11 cellular contexts compared by ENCODE assay signal in the genomic region with DNA sequence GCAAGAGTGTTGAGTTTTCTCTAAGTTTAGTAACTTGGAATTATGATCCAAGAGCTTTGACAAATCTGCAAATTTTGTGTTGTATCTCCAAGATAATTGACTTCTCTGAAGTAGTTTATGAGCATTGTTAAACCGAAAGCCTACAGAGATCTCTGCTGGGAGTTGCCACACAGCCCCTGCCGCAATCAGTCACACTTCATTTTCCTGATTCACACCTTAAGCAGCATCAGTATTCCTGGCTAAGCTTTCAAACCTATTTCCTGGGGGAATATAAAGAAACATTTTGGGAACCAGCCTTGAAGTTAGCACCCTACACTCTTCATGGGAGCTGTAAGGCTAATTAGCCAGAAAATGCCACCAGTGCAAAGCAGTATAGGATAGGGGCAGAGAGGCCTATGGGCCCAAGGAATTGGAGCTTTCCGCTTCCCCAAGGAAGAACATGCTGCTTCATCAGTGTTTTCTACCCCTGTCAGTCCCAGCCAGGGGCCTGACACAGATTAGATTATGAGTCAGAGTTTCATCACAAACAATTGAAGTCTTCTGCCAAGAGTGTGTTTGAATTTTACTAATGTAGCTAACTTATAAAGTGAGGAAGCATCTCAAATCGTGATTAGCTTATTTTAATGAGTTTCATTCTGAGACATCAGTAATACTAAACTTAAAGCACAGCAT. TPM values are rescaled to one million over a fixed set of nuclear protein-coding genes. Genes with fewer than 3 reads are reported as not detected.
DNase-seq lines count a peak whose midpoint lies in the region; ATAC-seq and TF ChIP-seq lines count a peak whose summit lies in the region.
"Had no signal": no experiment of that assay in that cellular context is flagged by ENCODE, and none has a peak within 500 bp of the region (broad histone marks: within the 10 kb centered on the region; RNA-seq: fewer than 3 reads in every experiment).

No MANE protein-coding gene starts in this region.

- H3K36me3 Mint-ChIP-seq in CD4-positive, CD25-positive, alpha-beta regulatory T cell: peaks cover 63% of the 10 kb centered on the region
- H3K36me3 Mint-ChIP-seq in progenitor cell of endocrine pancreas (ENCODE audit: insufficient read depth): peaks cover 12% of the 10 kb centered on the region

- no peak for TF ChIP-seq CTCF in mammary epithelial cell (conservative IDR thresholded peaks at IDR 0.05 in 1 of 2, IDR thresholded peaks at IDR 0.05 in 1 of 2; ENCODE audit: extremely low read depth in 1 of 2, insufficient read depth in 1 of 2, low read depth in 1 of 2, low read length in 2 of 2)
- TF ChIP-seq CTCF in left lung (IDR thresholded peaks at IDR 0.05): no peak
- TF ChIP-seq CTCF in progenitor cell of endocrine pancreas (IDR thresholded peaks at IDR 0.05; ENCODE audit: unreplicated experiment): no peak

- WGBS in mammary epithelial cell (ENCODE audit: low coverage, missing lambda C conversion rate): 62% methylated on average over 2 of the region's 4 CpGs

- no peaks in the 10 kb centered on the region for H3K27me3 Mint-ChIP-seq in CD4-positive, CD25-positive, alpha-beta regulatory T cell
- H3K27me3 Mint-ChIP-seq in progenitor cell of endocrine pancreas: no peaks in the 10 kb centered on the region

- peaks cover 43% of the 10 kb centered on the region for H3K36me3 ChIP-seq in CD4-positive, CD25-positive, alpha-beta regulatory T cell (ENCODE audit: control insufficient read depth, insufficient read depth, low read length)
- H3K36me3 ChIP-seq in mammary epithelial cell (ENCODE audit: insufficient read depth, low read length): no peaks in the 10 kb centered on the region
- peaks cover 0 to 21% of the 10 kb centered on the region in 2 donors for H3K36me3 ChIP-seq in left lung
- H3K36me3 ChIP-seq: colonic mucosa had no signal

- peak; percentile 47 to 59 for ATAC-seq in CD4-positive, CD25-positive, alpha-beta regulatory T cell (ENCODE audit: low read depth in 2 of 2)
- peak; percentile 60 for ATAC-seq in left lung

- in situ Hi-C loops in mammary epithelial cell (cut with MboI; ENCODE audit: low sequenced_read_pairs in 2 of 2): loop anchor here (25.0 kb wide), 1 partner anchor 714 kb away; no protein-coding TSS in a partner anchor

- H3K4me1 Mint-ChIP-seq in CD4-positive, CD25-positive, alpha-beta regulatory T cell: peaks cover 33 to 67% (median 49%) of the 10 kb centered on the region in 4 donors
- peaks cover 5% of the 10 kb centered on the region for H3K4me1 Mint-ChIP-seq in progenitor cell of endocrine pancreas (ENCODE audit: low read depth)

- no peak overlapping the region for H3K27ac ChIP-seq in CD4-positive, CD25-positive, alpha-beta regulatory T cell (ENCODE audit: insufficient read depth, low read length, poor library complexity, severe bottlenecking)
- H3K27ac ChIP-seq in mammary epithelial cell (ENCODE audit: insufficient read depth, low read depth, low read length) (no peak overlapping the region), left lung (peak overlapping the region; percentile 6 to 58)
- H3K27ac ChIP-seq: colonic mucosa had no signal

- no peak for TF ChIP-seq RAD21 in Ishikawa (IDR thresholded peaks at IDR 0.05; ENCODE audit: low read depth)

- no peak for TF ChIP-seq EP300 in Ishikawa (IDR thresholded peaks at IDR 0.05; ENCODE audit: borderline replicate concordance)

- H3K27ac Mint-ChIP-seq in CD4-positive, CD25-positive, alpha-beta regulatory T cell: peak overlapping the region; percentile 39 to 65 (median 56)
- no peak overlapping the region for H3K27ac Mint-ChIP-seq in progenitor cell of endocrine pancreas

- H3K9ac ChIP-seq in mammary epithelial cell (ENCODE audit: insufficient read depth, low read length): no peak overlapping the region

- intact Hi-C loops in mammary epithelial cell (cut with micrococcal nuclease): no loop called here
- intact Hi-C loops in left lung (cut with DNase I): no loop called here

- H3K9me3 Mint-ChIP-seq in CD4-positive, CD25-positive, alpha-beta regulatory T cell: peaks cover 0 to 2% (median 0%) of the 10 kb centered on the region in 7 donors
- H3K9me3 Mint-ChIP-seq in progenitor cell of endocrine pancreas (ENCODE audit: low read depth): no peaks in the 10 kb centered on the region

- no peaks in the 10 kb centered on the region for H4K20me1 ChIP-seq in mammary epithelial cell (ENCODE audit: insufficient read depth, low read length)

- dilution Hi-C loops in mammary epithelial cell (cut with HindIII; ENCODE audit: low sequenced_read_pairs): no loop called here

- no peak overlapping the region for H2AFZ ChIP-seq in mammary epithelial cell (ENCODE audit: low read depth, low read length)

- no peaks in the 10 kb centered on the region for H3K9me3 ChIP-seq in CD4-positive, CD25-positive, alpha-beta regulatory T cell (ENCODE audit: control insufficient read depth in 2 of 2, low read length in 2 of 2)
- H3K9me3 ChIP-seq in mammary epithelial cell (replicated peaks; ENCODE audit: insufficient read depth, low read length) (no peaks in the 10 kb centered on the region), left lung (no peaks in the 10 kb centered on the region)
- H3K9me3 ChIP-seq: colonic mucosa had no signal

- DNase-seq in CD4-positive, CD25-positive, alpha-beta regulatory T cell: peak in 1 of 3 donors; percentile 46
- DNase-seq in mammary epithelial cell (peak; percentile 69), left lung (no peak), progenitor cell of endocrine pancreas (ENCODE audit: low spot score, unreplicated experiment) (no peak), NCI-H748 treated with DMSO at 0.1 percent for 48 hours (lab: John Stamatoyannopoulos, UW) (no peak), ecto neural progenitor cell (ENCODE audit: low spot score) (no peak)
- no peak for DNase-seq in stimulated activated CD4-positive, alpha-beta T cell treated with anti-CD3 and anti-CD28 coated beads, Interleukin-4, amount 100 ng/mL, for 4 hours
- DNase-seq: colonic mucosa, DMS53, RPMI8226 had no signal

- BruUV-seq in mammary epithelial cell (replicated peaks; lab: Mats Ljungman, UMichigan): no TSS peak

- H3K79me2 ChIP-seq in mammary epithelial cell (ENCODE audit: insufficient read depth, low read length): no peaks in the 10 kb centered on the region

- H3K4me1 ChIP-seq in CD4-positive, CD25-positive, alpha-beta regulatory T cell (ENCODE audit: control insufficient read depth, insufficient read depth, low read length, poor library complexity, severe bottlenecking): peaks cover 15% of the 10 kb centered on the region
- H3K4me1 ChIP-seq in mammary epithelial cell (ENCODE audit: insufficient read depth, low read length): peaks cover 6% of the 10 kb centered on the region
- H3K4me1 ChIP-seq in left lung: peaks cover 6 to 8% of the 10 kb centered on the region in 2 donors
- H3K4me1 ChIP-seq: colonic mucosa had no signal

- H3K27me3 ChIP-seq in CD4-positive, CD25-positive, alpha-beta regulatory T cell (ENCODE audit: control insufficient read depth, insufficient read depth, low read length): no peaks in the 10 kb centered on the region
- H3K27me3 ChIP-seq in mammary epithelial cell (ENCODE audit: insufficient read depth, low read length) (no peaks in the 10 kb centered on the region), left lung (no peaks in the 10 kb centered on the region)
- H3K27me3 ChIP-seq: colonic mucosa had no signal

- H3K4me3 Mint-ChIP-seq in CD4-positive, CD25-positive, alpha-beta regulatory T cell: no peak overlapping the region
- H3K4me3 Mint-ChIP-seq in progenitor cell of endocrine pancreas (ENCODE audit: low read depth): no peak overlapping the region

- CTCF ChIA-PET in mammary epithelial cell (lab: Charles Lee; ENCODE audit: low non-redundant PET): no interaction called here

- H3K4me2 ChIP-seq in mammary epithelial cell (ENCODE audit: insufficient read depth, low read depth, low read length): no peak overlapping the region

- H3K4me3 ChIP-seq in CD4-positive, CD25-positive, alpha-beta regulatory T cell (ENCODE audit: low read depth, low read length): no peak overlapping the region
- H3K4me3 ChIP-seq in mammary epithelial cell (replicated peaks in 1 of 3; ENCODE audit: insufficient read depth in 1 of 3, low read depth in 2 of 3, low read length in 3 of 3) (no peak overlapping the region), left lung (no peak overlapping the region)
- H3K4me3 ChIP-seq: colonic mucosa had no signal

TF ChIP-seq in Ishikawa, 13 proteins besides CTCF, POLR2A, EP300 and RAD21 (continues in another document):
- TF ChIP-seq FOXM1 (IDR thresholded peaks at IDR 0.05; ENCODE audit: borderline replicate concordance, low read depth): no peak
- no peak for TF ChIP-seq USF1 (IDR thresholded peaks at IDR 0.05)
- TF ChIP-seq ZBTB7A (IDR thresholded peaks at IDR 0.05; ENCODE audit: low read depth): no peak

RNA-seq across cellular contexts. Expression of gene CACYBP, which starts 23.2 kb away (rescaled TPM):
- 88.1 TPM for total RNA-seq in CD4-positive, CD25-positive, alpha-beta regulatory T cell
- polyA plus RNA-seq in CD4-positive, CD25-positive, alpha-beta regulatory T cell: 100 to 1,000 TPM; 153 to 217 (median 186) TPM
- total RNA-seq in mammary epithelial cell (100 to 1,000 TPM in 1 of 2 donors, 10 to 100 TPM in 1; 25.8 to 133 TPM), left lung (100 to 1,000 TPM in 1 of 2 donors, 10 to 100 TPM in 1; 69.4 to 122 TPM), progenitor cell of endocrine pancreas (91.5 and 116 TPM in 2 replicates)
- 62.9 TPM for polyA plus RNA-seq in mammary epithelial cell
- 38.0 TPM for polyA minus RNA-seq in mammary epithelial cell

RNA-seq across cellular contexts. Expression of gene MRPS14, which starts 46.7 kb away (rescaled TPM):
- 15.2 TPM for total RNA-seq in CD4-positive, CD25-positive, alpha-beta regulatory T cell
- polyA plus RNA-seq in CD4-positive, CD25-positive, alpha-beta regulatory T cell: 10 to 100 TPM; 60.3 to 83.8 (median 75.2) TPM
- total RNA-seq in mammary epithelial cell: 10 to 100 TPM; 13.3 to 23.4 TPM
- polyA plus RNA-seq in mammary epithelial cell: 14.9 TPM
- 30.9 TPM for polyA minus RNA-seq in mammary epithelial cell
- 10 to 100 TPM; 30.3 to 33.3 TPM for total RNA-seq in left lung
- 27.5 and 29.8 TPM in 2 replicates for total RNA-seq in progenitor cell of endocrine pancreas

Comparison
In these comparisons a context has a peak if more than half of its experiments do, and no peak if none do; other contexts are left out.
1. H3K27ac ChIP-seq: peak in left lung (2 of 2); none in CD4-positive, CD25-positive, alpha-beta regulatory T cell (single experiment) and mammary epithelial cell (single experiment).